17 cellular contexts compared by ENCODE assay signal in genomic region chr11:95148938-95149337, GRCh38. TPM values are rescaled to one million over a fixed set of nuclear protein-coding genes. Genes with fewer than 3 reads are reported as not detected.
A peak's percentile ranks its signal among the peaks of the same experiment; 100 is the strongest.
DNase-seq lines count a peak whose midpoint lies in the region; ATAC-seq, FAIRE-seq and TF ChIP-seq lines count a peak whose summit lies in the region.
"Had no signal": no experiment of that assay in that cellular context is flagged by ENCODE, and none has a peak within 500 bp of the region (broad histone marks: within the 10 kb centered on the region; RNA-seq: fewer than 3 reads in every experiment).

No MANE protein-coding gene starts in this region.

- no peak for TF ChIP-seq CTCF in HepG2 (CRISPR knock-in tag; IDR thresholded peaks at IDR 0.05)
- no peak for TF ChIP-seq CTCF in right lobe of liver (IDR thresholded peaks at IDR 0.05)
- TF ChIP-seq CTCF in chondrocyte (IDR thresholded peaks at IDR 0.05) = no peak
- TF ChIP-seq CTCF in neural progenitor cell (IDR thresholded peaks at IDR 0.05) = no peak

- no peak overlapping the region for H3K4me3 ChIP-seq in HepG2 (replicated peaks in 1 of 3; ENCODE audit: insufficient read depth in 1 of 3, low read depth in 2 of 3, low read length in 3 of 3)
- H3K4me3 ChIP-seq in right lobe of liver = no peak overlapping the region
- H3K4me3 ChIP-seq in neural progenitor cell = no peak overlapping the region
- H3K4me3 ChIP-seq: MG63 had no signal

- no peak overlapping the region for H3K4me3 Mint-ChIP-seq in chondrocyte (ENCODE audit: unreplicated experiment)
- peak overlapping the region; percentile 6 for H3K4me3 Mint-ChIP-seq in neural progenitor cell

- H3K4me2 ChIP-seq in HepG2 (ENCODE audit: low read depth, low read length) (peak overlapping the region; percentile 50; the same call in 1 of the 2 replicates), neural progenitor cell (peak overlapping the region; percentile 87)

- TF ChIP-seq RAD21 in HepG2 (CRISPR knock-in tag; IDR thresholded peaks at IDR 0.05) = no peak

- POLR2A ChIA-PET in HepG2 (lab: Yijun Ruan, JAX) = interaction anchor here (2.9 kb wide), 1 partner anchor 81 kb away, joined by 14 read pairs; the partner anchor contains the start of gene SRSF8

- 7% methylated on average over 2 of the region's 2 CpGs for WGBS in HepG2 (ENCODE audit: low lambda C conversion rate)
- WGBS in right lobe of liver (ENCODE audit: insufficient coverage, low coverage, low lambda C conversion rate, missing lambda C conversion rate) = 59% methylated on average over 2 of the region's 2 CpGs

- no peak for FAIRE-seq in HepG2 (lab: Jason Lieb, UNC)

- H3K27ac ChIP-seq in HepG2 (ENCODE audit: extremely low read length, insufficient read depth, low read length) (no peak overlapping the region), right lobe of liver (no peak overlapping the region), neural progenitor cell (no peak overlapping the region), caudate nucleus (ENCODE audit: low read depth, low read length) (no peak overlapping the region)

- TF ChIP-seq EP300 in HepG2 (IDR thresholded peaks at IDR 0.05; ENCODE audit: low read depth in 2 of 2, low read length in 2 of 2) = no peak
- no peak for TF ChIP-seq EP300 in HepG2 (CRISPR knock-in tag; IDR thresholded peaks at IDR 0.05; ENCODE audit: borderline replicate concordance)

- H3K9me3 Mint-ChIP-seq in chondrocyte (ENCODE audit: low read depth) (no peaks in the 10 kb centered on the region), neural progenitor cell (no peaks in the 10 kb centered on the region)
- H3K9me3 Mint-ChIP-seq: CD8-positive, alpha-beta T cell; naive thymus-derived CD8-positive, alpha-beta T cell had no signal

- CTCF ChIA-PET in HepG2 (lab: Yijun Ruan, JAX; ENCODE audit: low intra/inter-chr PET ratio, low total read pairs) = interaction anchor here (0.8 kb wide), 1 partner anchor 615 kb away, joined by 3 read pairs; no protein-coding TSS in a partner anchor

- H3K27me3 ChIP-seq in HepG2 (ENCODE audit: control insufficient read depth in 1 of 2, insufficient read depth in 2 of 2, low read length in 2 of 2) (no peaks in the 10 kb centered on the region; a peak in 1 of 5 replicates), right lobe of liver (no peaks in the 10 kb centered on the region), neural progenitor cell (peaks cover 67% of the 10 kb centered on the region)
- H3K27me3 ChIP-seq: MG63 had no signal

- H3K36me3 Mint-ChIP-seq in chondrocyte (ENCODE audit: low read depth) (no peaks in the 10 kb centered on the region), neural progenitor cell (no peaks in the 10 kb centered on the region)
- H3K36me3 Mint-ChIP-seq: CD8-positive, alpha-beta T cell; naive thymus-derived CD8-positive, alpha-beta T cell had no signal

- peak overlapping the region; percentile 56 for H3K27ac Mint-ChIP-seq in chondrocyte (ENCODE audit: unreplicated experiment)
- H3K27ac Mint-ChIP-seq in neural progenitor cell = no peak overlapping the region
- H3K27ac Mint-ChIP-seq: CD8-positive, alpha-beta T cell had no signal

- no peaks in the 10 kb centered on the region for H3K27me3 Mint-ChIP-seq in chondrocyte (ENCODE audit: low read depth)
- peaks cover 2% of the 10 kb centered on the region for H3K27me3 Mint-ChIP-seq in neural progenitor cell (ENCODE audit: insufficient read depth, low read depth)

- H3K4me1 ChIP-seq in HepG2 (ENCODE audit: insufficient read depth, low read length) = peaks cover 44% of the 10 kb centered on the region
- H3K4me1 ChIP-seq in right lobe of liver = peaks cover 0 to 6% (median 0%) of the 10 kb centered on the region in 4 donors
- H3K4me1 ChIP-seq in neural progenitor cell = peaks cover 4% of the 10 kb centered on the region

- H4K20me1 ChIP-seq in HepG2 (ENCODE audit: insufficient read depth, low read length) (no peaks in the 10 kb centered on the region), neural progenitor cell (ENCODE audit: low read depth) (no peaks in the 10 kb centered on the region)

- in situ Hi-C loops in HepG2 (cut with HindIII; ENCODE audit: extremely low pct_ligation_motif_present, low pct_unique_long_range_greater_than_20kb) = loop anchor here (25.0 kb wide), 1 partner anchor 537 kb away; no protein-coding TSS in a partner anchor

- peaks cover 67% of the 10 kb centered on the region for H3K4me1 Mint-ChIP-seq in chondrocyte (ENCODE audit: low read depth)
- H3K4me1 Mint-ChIP-seq in neural progenitor cell = peaks cover 28% of the 10 kb centered on the region

- intact Hi-C loops in HepG2 (cut with micrococcal nuclease; ENCODE audit: unreplicated experiment) = loop anchor here (1.0 to 10.0 kb wide), 2 partner anchors 82 to 174 kb away; partner anchors contain the start of genes CWC15 and KDM4D
- intact Hi-C loops in right lobe of liver (cut with DNase I) = no loop called here

- DNase-seq in HepG2 (ENCODE audit: low spot score) (no peak), right lobe of liver (no peak), chondrocyte (ENCODE audit: low spot score) (no peak), neural progenitor cell (ENCODE audit: low spot score) (no peak), caudate nucleus (lab: John Stamatoyannopoulos, UW) (no peak)
- no peak for DNase-seq in stimulated activated CD4-positive, alpha-beta T cell treated with anti-CD3 and anti-CD28 coated beads, Interleukin-4, amount 100 ng/mL, for 1 hour
- DNase-seq: activated CD4-positive, CD25-positive, alpha-beta regulatory T cell; activated gamma-delta T cell treated with Interleukin-2 at 50 U/mL for 16 hours; CD8-positive, alpha-beta T cell; GOT3; MG63; naive thymus-derived CD8-positive, alpha-beta T cell; NCI-H2029 treated with DMSO at 0.1 percent for 48 hours; stimulated activated CD4-positive, alpha-beta T cell treated with anti-CD3 and anti-CD28 coated beads, Interleukin-1b, Interleukin-23, amount 100 ng/mL, for 48 hours had no signal

- ATAC-seq in HepG2 (no peak), right lobe of liver (no peak), GM18511 (IDR thresholded peaks at IDR 0.05; ENCODE audit: unreplicated experiment) (no peak), HG02642 (IDR thresholded peaks at IDR 0.05; ENCODE audit: poor library complexity, unreplicated experiment) (no peak)
- ATAC-seq: CD8-positive, alpha-beta T cell; naive thymus-derived CD8-positive, alpha-beta T cell had no signal

- H3K9ac ChIP-seq in HepG2 (ENCODE audit: insufficient read depth, low read depth, low read length) (no peak overlapping the region), neural progenitor cell (no peak overlapping the region)

- H3F3A ChIP-seq in neural progenitor cell (ENCODE audit: low read depth) = peaks cover 25% of the 10 kb centered on the region

- H3K79me2 ChIP-seq in HepG2 (ENCODE audit: insufficient read depth, low read length) (no peaks in the 10 kb centered on the region), neural progenitor cell (ENCODE audit: low read depth) (no peaks in the 10 kb centered on the region)

- no peak overlapping the region for H2AFZ ChIP-seq in HepG2 (ENCODE audit: low read length)
- no peak overlapping the region for H2AFZ ChIP-seq in neural progenitor cell (replicated peaks)

- H3K9me3 ChIP-seq in HepG2 (ENCODE audit: low read length) (no peaks in the 10 kb centered on the region), right lobe of liver (no peaks in the 10 kb centered on the region), neural progenitor cell (ENCODE audit: low read depth) (no peaks in the 10 kb centered on the region)
- H3K9me3 ChIP-seq: MG63, thoracic aorta had no signal

- H3K36me3 ChIP-seq in HepG2 (replicated peaks in 1 of 2; ENCODE audit: control insufficient read depth in 1 of 2, insufficient read depth in 2 of 2, low read length in 2 of 2) = no peaks in the 10 kb centered on the region
- H3K36me3 ChIP-seq in right lobe of liver = no peaks in the 10 kb centered on the region
- H3K36me3 ChIP-seq in neural progenitor cell = no peaks in the 10 kb centered on the region
- H3K36me3 ChIP-seq: MG63, thoracic aorta had no signal

- BruUV-seq in HepG2 (replicated peaks; lab: Mats Ljungman, UMichigan) = no TSS peak

- TF ChIP-seq POLR2A in HepG2 (IDR thresholded peaks at IDR 0.05; ENCODE audit: insufficient read depth in 1 of 2, low read depth in 2 of 2, low read length in 2 of 2) (no peak), right lobe of liver (IDR thresholded peaks at IDR 0.05) (no peak)

RNA-seq across cellular contexts. Expression of gene ENDOD1, which starts 59.3 kb away (rescaled TPM):
- total RNA-seq in HepG2 (2016; rRNA removed; fragmentation: Illumina TruSeq; extraction: Trizol) (4.3 and 6.8 TPM in 2 replicates), right lobe of liver (1 to 10 TPM; 3.8 to 8.0 (median 6.2) TPM), chondrocyte (48.0 to 71.1 TPM (median 67.9 TPM) in 3 replicates), neural progenitor cell (ENCODE audit: low replicate concordance) (1.9 and 2.0 TPM in 2 replicates)
- 0.30 and 0.62 TPM in 2 replicates for total RNA-seq in HepG2 (2016; cell fraction: cytosol; rRNA removed; fragmentation: Illumina TruSeq; extraction: Trizol; ENCODE audit: low read depth)
- 4.0 and 6.7 TPM in 2 replicates for total RNA-seq in HepG2 (2016; cell fraction: insoluble cytoplasmic fraction; rRNA removed; fragmentation: Illumina TruSeq; extraction: Trizol)
- 2.4 and 3.2 TPM in 2 replicates for total RNA-seq in HepG2 (2016; cell fraction: membrane; rRNA removed; fragmentation: Illumina TruSeq; extraction: Trizol)
- 5.9 and 7.0 TPM in 2 replicates for total RNA-seq in HepG2 (2016; cell fraction: nucleus; rRNA removed; fragmentation: Illumina TruSeq; extraction: Trizol)
- 2.0 and 2.1 TPM in 2 replicates for polyA plus RNA-seq in HepG2 (2011; rRNA removed)
- 1.7 and 2.3 TPM in 2 replicates for polyA plus RNA-seq in HepG2 (2011; cell fraction: cytosol; rRNA removed)
- 0.72 and 1.2 TPM in 2 replicates for polyA plus RNA-seq in HepG2 (2011; cell fraction: nucleus; rRNA removed)
- 2.1 and 2.3 TPM in 2 replicates for polyA plus RNA-seq in HepG2 (2012)
- 0.43 and 0.46 TPM in 2 replicates for polyA plus RNA-seq in HepG2 (2016; cell fraction: cytosol; fragmentation: Illumina TruSeq; extraction: Trizol; ENCODE audit: low read depth)
- 2.3 and 3.0 TPM in 2 replicates for polyA plus RNA-seq in HepG2 (2016; cell fraction: insoluble cytoplasmic fraction; fragmentation: Illumina TruSeq; extraction: Trizol; ENCODE audit: low read depth)
- polyA plus RNA-seq in HepG2 (2016; cell fraction: membrane; fragmentation: Illumina TruSeq; extraction: Trizol; ENCODE audit: low read depth) = 1.1 and 1.3 TPM in 2 replicates
- 5.2 and 5.9 TPM in 2 replicates for polyA plus RNA-seq in HepG2 (2016; cell fraction: nucleus; fragmentation: Illumina TruSeq; extraction: Trizol; ENCODE audit: insufficient read depth, low read depth)
- polyA minus RNA-seq in HepG2 (2011; rRNA and poly(A)+ RNA removed; ENCODE audit: low replicate concordance) = 2.9 and 4.8 TPM in 2 replicates
- polyA minus RNA-seq in HepG2 (2011; cell fraction: cytosol; rRNA and poly(A)+ RNA removed) = 3.1 and 3.2 TPM in 2 replicates
- polyA minus RNA-seq in HepG2 (2011; cell fraction: nucleus; rRNA and poly(A)+ RNA removed) = 2.2 and 3.5 TPM in 2 replicates
